ENCODE assay signal across 8 cellular contexts in genomic region chr11:1298695-1299492, GRCh38. TPM values are rescaled to one million over a fixed set of nuclear protein-coding genes. Genes with fewer than 3 reads are reported as not detected.
A peak's percentile ranks its signal among the peaks of the same experiment; 100 is the strongest.
DNase-seq lines count a peak whose midpoint lies in the region; ATAC-seq and TF ChIP-seq lines count a peak whose summit lies in the region.

No MANE protein-coding gene starts in this region.

- intact Hi-C loops in dorsolateral prefrontal cortex (cut with DNase I), result loop anchor here in 1 of 2 donors (5.0 kb wide), 1 partner anchor 213 kb away; no protein-coding TSS in a partner anchor
- intact Hi-C loops in lower lobe of right lung (cut with DNase I), result no loop called here
- intact Hi-C loops in uterus (cut with DNase I; ENCODE audit: low total_unique reads), result no loop called here

- H3K36me3 ChIP-seq in lower lobe of right lung (peaks cover 26% of the 10 kb centered on the region), uterus (no peaks in the 10 kb centered on the region)

- TF ChIP-seq POLR2A in uterus (IDR thresholded peaks at IDR 0.05), result no peak

- H3K4me3 ChIP-seq in dorsolateral prefrontal cortex (peak overlapping the region in 25 of 59 donors; percentile 1 to 44 (median 18)), lower lobe of right lung (no peak overlapping the region), uterus (no peak overlapping the region)

- TF ChIP-seq CTCF in dorsolateral prefrontal cortex (IDR thresholded peaks at IDR 0.05 in 54 of 56, conservative IDR thresholded peaks at IDR 0.05 in 2 of 56; ENCODE audit: low read depth in 1 of 56, partially characterized antibody in 56 of 56), result no peak
- TF ChIP-seq CTCF in lower lobe of right lung (IDR thresholded peaks at IDR 0.05), result no peak
- no peak for TF ChIP-seq CTCF in uterus (IDR thresholded peaks at IDR 0.05)

- peak overlapping the region; percentile 8 to 98 (median 84) for H3K27ac ChIP-seq in dorsolateral prefrontal cortex
- H3K27ac ChIP-seq in lower lobe of right lung, result peak overlapping the region; percentile 54
- H3K27ac ChIP-seq in uterus, result peak overlapping the region; percentile 47 to 79

- H3K9me3 ChIP-seq in lower lobe of right lung, result no peaks in the 10 kb centered on the region
- no peaks in the 10 kb centered on the region for H3K9me3 ChIP-seq in uterus

- H3K27me3 ChIP-seq in dorsolateral prefrontal cortex (no peaks in the 10 kb centered on the region), lower lobe of right lung (ENCODE audit: low read depth) (no peaks in the 10 kb centered on the region), uterus (no peaks in the 10 kb centered on the region)

- DNase-seq in AML-193 (lab: John Stamatoyannopoulos, UW) (peak; percentile 79 to 83), NCI-H2107 treated with DMSO at 0.1 percent for 48 hours (lab: John Stamatoyannopoulos, UW; ENCODE audit: unreplicated experiment) (peak; percentile 64), dorsolateral prefrontal cortex (peak in 8 of 10 donors; percentile 52 to 90 (median 85)), lower lobe of right lung (peak; percentile 93), uterus (peak; percentile 88 to 89), amniotic stem cell (lab: John Stamatoyannopoulos, UW) (no peak)

- H3K4me1 ChIP-seq in lower lobe of right lung (peaks cover 51% of the 10 kb centered on the region), uterus (peaks cover 0 to 12% of the 10 kb centered on the region in 2 donors)

- ATAC-seq in lower lobe of right lung, result peak; percentile 89 to 94
- no peak for ATAC-seq in HG03565 (IDR thresholded peaks at IDR 0.05; ENCODE audit: unreplicated experiment)
- ATAC-seq in GM19395 (IDR thresholded peaks at IDR 0.05; ENCODE audit: unreplicated experiment), result no peak

RNA-seq across cellular contexts. Expression of gene TOLLIP, which starts 10.5 kb away (rescaled TPM):
- total RNA-seq in dorsolateral prefrontal cortex (100 to 1,000 TPM; 129 to 348 (median 261) TPM), lower lobe of right lung (68.4 TPM), uterus (10 to 100 TPM in 3 of 4 donors, 1 to 10 TPM in 1; 5.9 to 86.8 (median 36.2) TPM)

Comparison
In these comparisons a context has a peak if more than half of its experiments do, and no peak if none do; other contexts are left out.
1. ATAC-seq: peak in lower lobe of right lung (2 of 2); none in HG03565 (single experiment) and GM19395 (single experiment).
2. Peak in every context shown above with its lines, with median percentiles within 50 percentile points of each other: H3K27ac ChIP-seq.